Comparison of ENCODE assay signal across 2 cellular contexts in the genomic region with DNA sequence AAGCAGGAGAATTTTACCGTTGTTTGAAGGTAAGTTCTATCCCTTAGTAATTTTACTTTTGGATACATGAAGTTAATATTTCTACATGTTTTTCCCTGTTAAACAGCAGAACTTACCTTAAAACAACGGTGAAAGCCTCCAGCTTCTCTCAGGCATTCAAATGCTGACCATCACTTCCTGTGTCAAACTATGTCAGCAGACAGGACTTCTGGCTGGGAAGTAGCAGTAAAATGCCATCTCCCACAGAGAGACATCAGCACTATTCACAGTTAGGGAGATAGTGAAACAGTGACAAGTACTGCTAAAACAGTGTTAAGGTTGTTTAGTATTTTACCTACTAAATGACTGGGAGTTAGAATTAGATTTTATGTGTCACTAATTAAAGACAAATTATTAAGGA.
TF ChIP-seq lines count a peak whose summit lies in the region.

No MANE protein-coding gene starts in this region.

TF ChIP-seq in SK-N-SH, 30 proteins besides CTCF, POLR2A, EP300 and RAD21 (continued from another document):
- TF ChIP-seq YY1 (IDR thresholded peaks at IDR 0.05; ENCODE audit: low read depth) = no peak
- no peak for TF ChIP-seq NRF1 (IDR thresholded peaks at IDR 0.05; ENCODE audit: low read depth, low read length)
- no peak for TF ChIP-seq TEAD4 (IDR thresholded peaks at IDR 0.05; ENCODE audit: borderline replicate concordance, insufficient read depth)

TF ChIP-seq in SK-N-SH treated with all-trans-retinoic acid at 6 μM for 48 hours, 23 proteins besides CTCF, POLR2A, EP300 and RAD21 (continued from another document):
- TF ChIP-seq, protein P1, sequence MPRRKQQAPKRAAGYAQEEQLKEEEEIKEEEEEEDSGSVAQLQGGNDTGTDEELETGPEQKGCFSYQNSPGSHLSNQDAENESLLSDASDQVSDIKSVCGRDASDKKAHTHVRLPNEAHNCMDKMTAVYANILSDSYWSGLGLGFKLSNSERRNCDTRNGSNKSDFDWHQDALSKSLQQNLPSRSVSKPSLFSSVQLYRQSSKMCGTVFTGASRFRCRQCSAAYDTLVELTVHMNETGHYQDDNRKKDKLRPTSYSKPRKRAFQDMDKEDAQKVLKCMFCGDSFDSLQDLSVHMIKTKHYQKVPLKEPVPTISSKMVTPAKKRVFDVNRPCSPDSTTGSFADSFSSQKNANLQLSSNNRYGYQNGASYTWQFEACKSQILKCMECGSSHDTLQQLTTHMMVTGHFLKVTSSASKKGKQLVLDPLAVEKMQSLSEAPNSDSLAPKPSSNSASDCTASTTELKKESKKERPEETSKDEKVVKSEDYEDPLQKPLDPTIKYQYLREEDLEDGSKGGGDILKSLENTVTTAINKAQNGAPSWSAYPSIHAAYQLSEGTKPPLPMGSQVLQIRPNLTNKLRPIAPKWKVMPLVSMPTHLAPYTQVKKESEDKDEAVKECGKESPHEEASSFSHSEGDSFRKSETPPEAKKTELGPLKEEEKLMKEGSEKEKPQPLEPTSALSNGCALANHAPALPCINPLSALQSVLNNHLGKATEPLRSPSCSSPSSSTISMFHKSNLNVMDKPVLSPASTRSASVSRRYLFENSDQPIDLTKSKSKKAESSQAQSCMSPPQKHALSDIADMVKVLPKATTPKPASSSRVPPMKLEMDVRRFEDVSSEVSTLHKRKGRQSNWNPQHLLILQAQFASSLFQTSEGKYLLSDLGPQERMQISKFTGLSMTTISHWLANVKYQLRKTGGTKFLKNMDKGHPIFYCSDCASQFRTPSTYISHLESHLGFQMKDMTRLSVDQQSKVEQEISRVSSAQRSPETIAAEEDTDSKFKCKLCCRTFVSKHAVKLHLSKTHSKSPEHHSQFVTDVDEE (CRISPR knock-in tag; IDR thresholded peaks at IDR 0.05) = no peak
- TF ChIP-seq ZFP30 (CRISPR knock-in tag; IDR thresholded peaks at IDR 0.05) (no peak), OSR1 (CRISPR knock-in tag; IDR thresholded peaks at IDR 0.05) (no peak), ZNF565 (CRISPR knock-in tag; conservative IDR thresholded peaks at IDR 0.05; ENCODE audit: low read depth) (no peak), ZFP3 (CRISPR knock-in tag; IDR thresholded peaks at IDR 0.05) (no peak)
- TF ChIP-seq, protein P2, sequence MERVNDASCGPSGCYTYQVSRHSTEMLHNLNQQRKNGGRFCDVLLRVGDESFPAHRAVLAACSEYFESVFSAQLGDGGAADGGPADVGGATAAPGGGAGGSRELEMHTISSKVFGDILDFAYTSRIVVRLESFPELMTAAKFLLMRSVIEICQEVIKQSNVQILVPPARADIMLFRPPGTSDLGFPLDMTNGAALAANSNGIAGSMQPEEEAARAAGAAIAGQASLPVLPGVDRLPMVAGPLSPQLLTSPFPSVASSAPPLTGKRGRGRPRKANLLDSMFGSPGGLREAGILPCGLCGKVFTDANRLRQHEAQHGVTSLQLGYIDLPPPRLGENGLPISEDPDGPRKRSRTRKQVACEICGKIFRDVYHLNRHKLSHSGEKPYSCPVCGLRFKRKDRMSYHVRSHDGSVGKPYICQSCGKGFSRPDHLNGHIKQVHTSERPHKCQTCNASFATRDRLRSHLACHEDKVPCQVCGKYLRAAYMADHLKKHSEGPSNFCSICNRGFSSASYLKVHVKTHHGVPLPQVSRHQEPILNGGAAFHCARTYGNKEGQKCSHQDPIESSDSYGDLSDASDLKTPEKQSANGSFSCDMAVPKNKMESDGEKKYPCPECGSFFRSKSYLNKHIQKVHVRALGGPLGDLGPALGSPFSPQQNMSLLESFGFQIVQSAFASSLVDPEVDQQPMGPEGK (CRISPR knock-in tag; IDR thresholded peaks at IDR 0.05; ENCODE audit: borderline replicate concordance) = no peak
